In the genomic region with DNA sequence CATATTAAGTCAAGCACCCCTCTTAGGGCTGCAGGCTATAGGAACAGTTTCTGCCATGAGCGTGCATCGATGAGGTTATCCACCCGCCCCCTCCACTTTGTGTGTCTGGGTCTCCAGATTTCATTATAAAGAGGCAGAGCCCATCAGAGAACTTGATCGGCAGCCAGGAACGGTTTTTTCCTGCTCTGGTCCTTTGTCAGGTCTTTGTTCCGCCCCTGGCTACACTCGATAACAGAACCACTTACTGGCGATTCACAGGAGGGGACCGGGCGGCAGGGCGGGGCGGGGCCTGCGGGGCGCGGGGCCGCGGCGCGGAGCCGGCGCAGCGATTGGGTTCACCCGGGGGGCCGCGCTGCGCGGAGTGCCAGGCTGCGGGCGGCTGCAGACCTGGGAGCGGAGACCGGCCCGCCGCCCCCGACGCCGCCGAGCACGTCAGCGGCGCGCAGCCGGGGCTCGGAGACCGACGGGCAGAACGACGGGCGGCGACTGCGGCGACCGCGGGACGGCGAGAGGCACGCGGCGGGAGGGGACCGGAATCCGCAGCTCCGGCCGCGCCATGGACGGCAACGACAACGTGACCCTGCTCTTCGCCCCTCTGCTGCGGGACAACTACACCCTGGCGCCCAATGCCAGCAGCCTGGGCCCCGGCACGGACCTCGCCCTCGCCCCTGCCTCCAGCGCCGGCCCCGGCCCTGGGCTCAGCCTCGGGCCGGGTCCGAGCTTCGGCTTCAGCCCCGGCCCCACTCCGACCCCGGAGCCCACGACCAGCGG, we compare ENCODE assay signal across 8 cellular contexts. TPM values are rescaled to one million over a fixed set of nuclear protein-coding genes. Genes with fewer than 3 reads are reported as not detected.
DNase-seq lines count a peak whose midpoint lies in the region; TF ChIP-seq lines count a peak whose summit lies in the region.

Gene SLC10A4 (plus strand): TSS at position 338 of the 771 bp plus-strand sequence. CDS start 219 bp downstream, at position 557.

- H3K27ac Mint-ChIP-seq in T-helper 1 cell treated with Interleukin-12 subunit alpha and Interleukin-12 subunit beta and Interleukin-4 antibody, amounts not matched to agents 30 μg/mL and 1 μg/mL, for 36 hours, result no peak within 1 kb of the TSS

- intact Hi-C loops in sigmoid colon (cut with DNase I), result no loop called here

- no peaks in the 10 kb centered on the region for H3K9me3 Mint-ChIP-seq in T-helper 1 cell treated with Interleukin-12 subunit alpha and Interleukin-12 subunit beta and Interleukin-4 antibody, amounts not matched to agents 30 μg/mL and 1 μg/mL, for 36 hours

- no peak for TF ChIP-seq POLR2A in sigmoid colon (IDR thresholded peaks at IDR 0.05)
- no peak for TF ChIP-seq POLR2A in tibial nerve (IDR thresholded peaks at IDR 0.05)

- peaks cover 23 to 35% (median 30%) of the 10 kb centered on the region in 11 experiments for H3K9me3 ChIP-seq in BLaER1 treated with 17β-estradiol and CSF1 and Interleukin-3, amounts not matched to agents 10 nM and 100 nM (replicated peaks in 1 of 11)
- peaks cover 0 to 6% of the 10 kb centered on the region in 2 donors for H3K9me3 ChIP-seq in esophagus (ENCODE audit: control insufficient read depth in 2 of 2, insufficient read depth in 1 of 2, low read depth in 1 of 2, low read length in 1 of 2)
- no peaks in the 10 kb centered on the region for H3K9me3 ChIP-seq in sigmoid colon
- no peaks in the 10 kb centered on the region for H3K9me3 ChIP-seq in tibial nerve

- H3K4me2 ChIP-seq in BLaER1 treated with 17β-estradiol and CSF1 and Interleukin-3, amounts not matched to agents 10 nM and 100 nM, result peak within 1 kb of the TSS in 2 of 11 experiments; percentile 3 to 54; a peak in 3 of 22 replicates

- peaks cover 19% of the 10 kb centered on the region for H3K4me1 Mint-ChIP-seq in T-helper 1 cell treated with Interleukin-12 subunit alpha and Interleukin-12 subunit beta and Interleukin-4 antibody, amounts not matched to agents 30 μg/mL and 1 μg/mL, for 36 hours (ENCODE audit: low read depth)

- peaks cover 31 to 43% (median 37%) of the 10 kb centered on the region in 11 experiments for H3K27me3 ChIP-seq in BLaER1 treated with 17β-estradiol and CSF1 and Interleukin-3, amounts not matched to agents 10 nM and 100 nM
- peaks cover 37% of the 10 kb centered on the region for H3K27me3 ChIP-seq in H7 (ENCODE audit: control insufficient read depth, insufficient read depth, low read length)
- H3K27me3 ChIP-seq in esophagus (ENCODE audit: control insufficient read depth in 1 of 2, insufficient read depth in 2 of 2, low read length in 2 of 2), result peaks cover 0 to 21% of the 10 kb centered on the region in 2 donors
- peaks cover 23 to 77% (median 52%) of the 10 kb centered on the region in 3 donors for H3K27me3 ChIP-seq in sigmoid colon
- H3K27me3 ChIP-seq in tibial nerve, result peaks cover 0 to 64% of the 10 kb centered on the region in 2 donors

- no peak within 1 kb of the TSS for H3K9ac ChIP-seq in BLaER1 treated with 17β-estradiol and CSF1 and Interleukin-3, amounts not matched to agents 10 nM and 100 nM

- 4% methylated on average over 54 to 85 of the region's 85 CpGs for WGBS in esophagus, 2 donors
- 3% methylated on average over 85 of the region's 85 CpGs for WGBS in sigmoid colon, 2 donors
- 4 to 12% methylated on average over 5 to 85 of the region's 85 CpGs for WGBS in tibial nerve, 2 donors

- H3K36me3 Mint-ChIP-seq in T-helper 1 cell treated with Interleukin-12 subunit alpha and Interleukin-12 subunit beta and Interleukin-4 antibody, amounts not matched to agents 30 μg/mL and 1 μg/mL, for 36 hours (ENCODE audit: low read depth), result peaks cover 6% of the 10 kb centered on the region

- no peaks in the 10 kb centered on the region for H4K20me1 ChIP-seq in BLaER1 treated with 17β-estradiol and CSF1 and Interleukin-3, amounts not matched to agents 10 nM and 100 nM

- H3K36me3 ChIP-seq in BLaER1 treated with 17β-estradiol and CSF1 and Interleukin-3, amounts not matched to agents 10 nM and 100 nM, result peaks cover 0 to 10% (median 0%) of the 10 kb centered on the region in 11 experiments; a peak in 2 of 22 replicates
- H3K36me3 ChIP-seq in H7 (replicated peaks; ENCODE audit: control insufficient read depth, insufficient read depth, low read length), result no peaks in the 10 kb centered on the region
- H3K36me3 ChIP-seq in esophagus (ENCODE audit: control insufficient read depth in 2 of 2, insufficient read depth in 2 of 2, low read length in 1 of 2), result no peaks in the 10 kb centered on the region
- no peaks in the 10 kb centered on the region for H3K36me3 ChIP-seq in sigmoid colon
- no peaks in the 10 kb centered on the region for H3K36me3 ChIP-seq in tibial nerve

- H3K27ac ChIP-seq in BLaER1 treated with 17β-estradiol and CSF1 and Interleukin-3, amounts not matched to agents 10 nM and 100 nM, result no peak within 1 kb of the TSS
- no peak within 1 kb of the TSS for H3K27ac ChIP-seq in esophagus (ENCODE audit: low read depth in 2 of 2, low read length in 1 of 2)
- no peak within 1 kb of the TSS for H3K27ac ChIP-seq in sigmoid colon
- no peak within 1 kb of the TSS for H3K27ac ChIP-seq in tibial nerve

- TF ChIP-seq EP300 in sigmoid colon (IDR thresholded peaks at IDR 0.05) (no peak), tibial nerve (IDR thresholded peaks at IDR 0.05) (no peak)

- H3K4me3 ChIP-seq in BLaER1 treated with 17β-estradiol and CSF1 and Interleukin-3, amounts not matched to agents 10 nM and 100 nM, result peak within 1 kb of the TSS in 6 of 10 experiments; percentile 5 to 38 (median 19); a peak in 7 of 20 replicates
- H3K4me3 ChIP-seq in H7 (ENCODE audit: insufficient read depth, low read depth, low read length) (peak within 1 kb of the TSS; percentile 64), esophagus (ENCODE audit: low read depth in 1 of 2, low read length in 2 of 2) (peak within 1 kb of the TSS; percentile 28 to 48), sigmoid colon (peak within 1 kb of the TSS in 3 of 4 donors; percentile 17 to 34 (median 30)), tibial nerve (peak within 1 kb of the TSS in 1 of 4 donors; percentile 43)

- H3K4me1 ChIP-seq in BLaER1 treated with 17β-estradiol and CSF1 and Interleukin-3, amounts not matched to agents 10 nM and 100 nM, result peaks cover 0 to 23% (median 7%) of the 10 kb centered on the region in 10 experiments; a peak in 13 of 20 replicates
- H3K4me1 ChIP-seq in esophagus (ENCODE audit: control insufficient read depth in 2 of 2, insufficient read depth in 2 of 2, low read length in 1 of 2) (peaks cover 0 to 6% of the 10 kb centered on the region in 2 donors), sigmoid colon (peaks cover 0 to 14% (median 9%) of the 10 kb centered on the region in 4 donors), tibial nerve (peaks cover 0 to 7% (median 0%) of the 10 kb centered on the region in 4 donors)

- peaks cover 70% of the 10 kb centered on the region for H3K27me3 Mint-ChIP-seq in T-helper 1 cell treated with Interleukin-12 subunit alpha and Interleukin-12 subunit beta and Interleukin-4 antibody, amounts not matched to agents 30 μg/mL and 1 μg/mL, for 36 hours (ENCODE audit: low read depth)

- peak; percentile 88 for DNase-seq in H7
- DNase-seq in sigmoid colon, result no peak
- DNase-seq in HCEC 1CT, result no peak
- DNase-seq in SW480 (ENCODE audit: low spot score), result no peak
- no peak for DNase-seq in tibial nerve (ENCODE audit: low spot score in 2 of 2)

- TF ChIP-seq CTCF in sigmoid colon (IDR thresholded peaks at IDR 0.05) (no peak), tibial nerve (IDR thresholded peaks at IDR 0.05) (no peak)

- H3K4me3 Mint-ChIP-seq in T-helper 1 cell treated with Interleukin-12 subunit alpha and Interleukin-12 subunit beta and Interleukin-4 antibody, amounts not matched to agents 30 μg/mL and 1 μg/mL, for 36 hours, result peak within 1 kb of the TSS; percentile 68

RNA-seq across cellular contexts. Expression of gene SLC10A4, which starts in this region (rescaled TPM):
- 1.3 and 1.5 TPM in 2 replicates for total RNA-seq in H7 (2014; rRNA removed; shearing (Covaris generic))
- polyA plus RNA-seq in esophagus (under 1 TPM; 0.07 to 0.14 TPM), sigmoid colon (under 1 TPM in 1 of 3 donors, not detected in 2; 0.73 TPM)
- total RNA-seq in sigmoid colon (1 to 10 TPM in 3 of 4 donors, under 1 TPM in 1; 0.99 to 3.0 (median 2.6) TPM), tibial nerve (under 1 TPM in 1 of 4 donors, not detected in 3; 0.90 TPM)
